ENCODE assay signal across 11 cellular contexts in the genomic region with DNA sequence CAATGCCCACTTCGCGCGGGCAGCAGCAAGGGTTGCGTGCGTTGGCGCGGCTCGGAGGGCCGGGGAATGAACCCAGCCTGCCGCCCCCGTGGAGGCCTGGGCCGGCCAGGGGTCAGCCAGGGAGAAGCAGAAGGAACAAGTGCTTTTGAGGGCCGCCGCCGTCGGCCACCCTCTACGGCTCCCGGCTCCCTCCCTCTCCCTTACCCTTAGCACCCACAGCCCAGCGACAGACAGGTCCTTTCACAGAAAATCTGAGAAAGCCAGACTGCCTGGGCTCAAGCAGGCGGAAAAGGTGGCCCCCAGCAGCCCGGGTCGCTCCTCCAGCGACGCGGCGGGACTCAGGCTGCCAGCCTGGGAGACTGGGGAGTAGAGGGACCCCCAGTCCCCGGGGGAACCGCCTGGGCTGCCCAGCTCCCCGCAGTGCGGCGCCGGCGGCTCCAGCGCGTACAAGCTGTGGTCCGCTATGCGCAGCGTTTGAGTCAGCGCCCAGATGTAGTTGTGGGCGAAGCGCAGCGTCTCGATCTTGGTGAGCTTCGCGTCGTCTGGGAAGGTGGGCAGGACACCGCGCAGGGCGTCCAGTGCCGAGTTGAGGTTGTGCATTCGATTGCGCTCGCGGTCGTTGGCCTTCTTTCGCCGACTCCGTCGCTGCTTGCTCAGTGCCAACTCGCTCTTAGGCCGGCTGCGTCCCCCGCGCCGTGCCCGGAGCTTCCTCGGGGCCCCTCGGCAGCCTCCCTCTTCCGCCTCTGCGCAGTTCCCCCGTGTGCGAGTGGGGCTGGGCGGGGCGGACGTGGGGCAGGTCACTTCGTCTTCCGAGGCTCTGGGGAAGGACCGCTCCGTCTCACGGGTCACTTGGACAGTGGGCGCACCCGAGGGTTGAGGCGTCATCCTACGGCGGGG. TPM values are rescaled to one million over a fixed set of nuclear protein-coding genes. Genes with fewer than 3 reads are reported as not detected.
DNase-seq lines count a peak whose midpoint lies in the region; ATAC-seq, FAIRE-seq and TF ChIP-seq lines count a peak whose summit lies in the region.
"Had no signal": no experiment of that assay in that cellular context is flagged by ENCODE, and none has a peak within 500 bp of the region (broad histone marks: within the 10 kb centered on the region; RNA-seq: fewer than 3 reads in every experiment).

No MANE protein-coding gene starts in this region.

- FAIRE-seq in HTR-8/SVneo (lab: Jason Lieb, UNC), result no peak
- FAIRE-seq: K562 had no signal

- H3K9me3 Mint-ChIP-seq in T-helper 2 cell treated with Interferon-gamma antibody and Interleukin-4, amounts not matched to agents 5 μg/mL and 100 μg/mL, for 36 hours, result no peaks in the 10 kb centered on the region

- intact Hi-C loops in esophagus squamous epithelium (cut with DNase I), result no loop called here

- DNase-seq in GM12864 (ENCODE audit: low read depth) (no peak), esophagus squamous epithelium (lab: John Stamatoyannopoulos, UW) (no peak), HTR-8/SVneo (ENCODE audit: insufficient read length, low spot score) (no peak), DMS114 treated with DMSO at 0.1 percent for 48 hours (lab: John Stamatoyannopoulos, UW; ENCODE audit: unreplicated experiment) (no peak), glomerular visceral epithelial cell (ENCODE audit: extremely low spot score) (no peak)
- no peak for DNase-seq in T-helper 2 cell treated with Interferon-gamma antibody and Interleukin-4, amounts not matched to agents 5 μg/mL and 100 μg/mL, for 36 hours (ENCODE audit: low spot score)
- DNase-seq: activated CD4-positive, CD25-positive, alpha-beta regulatory T cell had no signal

- H3K36me3 Mint-ChIP-seq in T-helper 2 cell treated with Interferon-gamma antibody and Interleukin-4, amounts not matched to agents 5 μg/mL and 100 μg/mL, for 36 hours (ENCODE audit: low read depth), result no peaks in the 10 kb centered on the region

- peaks cover 8% of the 10 kb centered on the region for H3K4me1 Mint-ChIP-seq in T-helper 2 cell treated with Interferon-gamma antibody and Interleukin-4, amounts not matched to agents 5 μg/mL and 100 μg/mL, for 36 hours (ENCODE audit: low read depth)

- H3K4me1 ChIP-seq in esophagus squamous epithelium, result peaks cover 4 to 36% (median 12%) of the 10 kb centered on the region in 3 donors

- no peak overlapping the region for H3K27ac Mint-ChIP-seq in T-helper 2 cell treated with Interferon-gamma antibody and Interleukin-4, amounts not matched to agents 5 μg/mL and 100 μg/mL, for 36 hours

- H3K4me3 ChIP-seq in GM12864 (ENCODE audit: low read depth, low read length) (peak overlapping the region; percentile 28), esophagus squamous epithelium (peak overlapping the region in 3 of 4 donors; percentile 24 to 53 (median 36)), skin epidermis (peak overlapping the region in 5 of 7 experiments; percentile 3 to 17 (median 14))
- H3K4me3 ChIP-seq: K562 had no signal

- no peaks in the 10 kb centered on the region for H3K36me3 ChIP-seq in esophagus squamous epithelium

- 0 to 4% methylated on average over 9 to 12 of the region's 85 CpGs for WGBS in esophagus squamous epithelium, 2 donors

- H3K9me3 ChIP-seq in esophagus squamous epithelium, result no peaks in the 10 kb centered on the region

- no peak for TF ChIP-seq POLR2A in esophagus squamous epithelium (IDR thresholded peaks at IDR 0.05)

- peak overlapping the region; percentile 56 for H3K4me3 Mint-ChIP-seq in T-helper 2 cell treated with Interferon-gamma antibody and Interleukin-4, amounts not matched to agents 5 μg/mL and 100 μg/mL, for 36 hours

- H3K27me3 ChIP-seq in esophagus squamous epithelium, result peaks cover 18 to 100% (median 53%) of the 10 kb centered on the region in 4 donors

- peaks cover 85% of the 10 kb centered on the region for H3K27me3 Mint-ChIP-seq in T-helper 2 cell treated with Interferon-gamma antibody and Interleukin-4, amounts not matched to agents 5 μg/mL and 100 μg/mL, for 36 hours (ENCODE audit: low read depth)

- TF ChIP-seq CTCF in GM12864 (IDR thresholded peaks at IDR 0.05; ENCODE audit: low read depth, low read length, missing control alignments) (no peak), esophagus squamous epithelium (IDR thresholded peaks at IDR 0.05) (no peak)

- ATAC-seq in GM21723 (IDR thresholded peaks at IDR 0.05; ENCODE audit: unreplicated experiment), result no peak
- ATAC-seq: K562 had no signal

- H3K27ac ChIP-seq in esophagus squamous epithelium (no peak overlapping the region), skin epidermis (no peak overlapping the region)

RNA-seq across cellular contexts. Expression of gene NEUROG3, which starts 0.8 kb away (rescaled TPM):
- not detected for total RNA-seq in esophagus squamous epithelium
- total RNA-seq: fibroblast of villous mesenchyme, K562 had no signal

RNA-seq across cellular contexts. Expression of gene FAM241B, which starts 57.6 kb away (rescaled TPM):
- total RNA-seq in esophagus squamous epithelium, result 1 to 10 TPM in 3 of 4 donors, not detected in 1; 1.2 to 1.7 (median 1.3) TPM
- total RNA-seq: fibroblast of villous mesenchyme had no signal
